In the genomic region with DNA sequence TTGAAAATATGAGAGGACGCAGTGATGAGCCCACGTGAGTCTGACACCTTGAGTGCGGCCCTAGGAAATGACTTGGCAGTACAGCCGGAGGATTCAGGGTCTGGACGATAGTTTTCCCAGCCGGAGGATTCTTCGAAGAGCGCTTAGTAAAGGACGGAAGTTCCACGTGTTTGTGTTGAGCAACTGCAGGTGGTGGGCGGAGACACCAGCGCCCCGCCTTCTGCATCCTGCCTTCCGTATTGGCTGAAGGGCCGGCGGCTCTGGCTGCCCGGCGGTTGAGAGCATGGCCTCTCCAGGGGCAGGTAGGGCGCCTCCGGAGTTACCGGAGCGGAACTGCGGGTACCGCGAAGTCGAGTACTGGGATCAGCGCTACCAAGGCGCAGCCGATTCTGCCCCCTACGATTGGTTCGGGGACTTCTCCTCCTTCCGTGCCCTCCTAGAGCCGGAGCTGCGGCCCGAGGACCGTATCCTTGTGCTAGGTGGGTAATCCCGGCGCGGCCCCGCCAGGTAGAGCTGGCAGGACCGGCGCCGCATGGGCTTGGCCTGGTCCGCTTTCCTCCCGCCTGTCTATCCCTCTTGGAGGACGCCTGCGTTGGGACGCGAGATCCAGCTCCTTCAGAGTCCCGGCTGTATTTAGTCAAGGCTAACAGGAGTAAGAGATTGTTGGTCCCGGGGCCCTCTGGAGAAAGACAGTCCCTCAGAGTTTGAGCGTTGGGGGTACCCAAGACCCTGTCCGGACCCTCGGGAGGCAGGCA, we compare ENCODE assay signal across 8 cellular contexts. TPM values are rescaled to one million over a fixed set of nuclear protein-coding genes. Genes with fewer than 3 reads are reported as not detected.
DNase-seq lines count a peak whose midpoint lies in the region; ATAC-seq and TF ChIP-seq lines count a peak whose summit lies in the region.

A gene (plus strand): TSS at position 261 of the 755 bp plus-strand sequence. CDS start 23 bp downstream, at position 284.

- H3K36me3 ChIP-seq in Caco-2 (ENCODE audit: control insufficient read depth, insufficient read depth, low read length) (no peaks in the 10 kb centered on the region; the same call in 1 of the 2 replicates), endocrine pancreas (ENCODE audit: control insufficient read depth, insufficient read depth, low read length) (no peaks in the 10 kb centered on the region), mesendoderm (ENCODE audit: control insufficient read depth, insufficient read depth, low read length) (peaks cover 2% of the 10 kb centered on the region)

- peak within 1 kb of the TSS; percentile 89 for H3K4me3 ChIP-seq in Caco-2 (ENCODE audit: low read depth, low read length)
- peak within 1 kb of the TSS; percentile 83 for H3K4me3 ChIP-seq in endocrine pancreas (ENCODE audit: control insufficient read depth, insufficient read depth, low read length)
- peak within 1 kb of the TSS; percentile 85 for H3K4me3 ChIP-seq in mesendoderm (ENCODE audit: low read length)

- TSS peak; percentile 51 for BruUV-seq in Caco-2 (replicated peaks; lab: Mats Ljungman, UMichigan)

- peaks cover 4% of the 10 kb centered on the region for H3K79me2 ChIP-seq in mesendoderm (ENCODE audit: control insufficient read depth, insufficient read depth, low read length)

- peak within 1 kb of the TSS; percentile 67 for H4K8ac ChIP-seq in mesendoderm (ENCODE audit: low read depth, low read length)

- peak within 1 kb of the TSS; percentile 89 for H3K4me3 Mint-ChIP-seq in Caco-2 (ENCODE audit: unreplicated experiment)

- H3K4me2 ChIP-seq in mesendoderm (ENCODE audit: low read length) = peak within 1 kb of the TSS; percentile 98

- H3K36me3 Mint-ChIP-seq in Caco-2 (ENCODE audit: insufficient read depth, unreplicated experiment) = peaks cover 22% of the 10 kb centered on the region

- H2AK5ac ChIP-seq in mesendoderm (ENCODE audit: low read length) = no peak within 1 kb of the TSS

- H2BK120ac ChIP-seq in mesendoderm (ENCODE audit: low read depth, low read length) = no peak within 1 kb of the TSS

- no peaks in the 10 kb centered on the region for H3K9me3 ChIP-seq in Caco-2
- no peaks in the 10 kb centered on the region for H3K9me3 ChIP-seq in endocrine pancreas (ENCODE audit: control insufficient read depth, low read length)

- peak; percentile 97 to 98 for DNase-seq in Caco-2
- peak; percentile 99 for DNase-seq in HT1080 (ENCODE audit: low read depth)
- DNase-seq in NOMO-1 (lab: John Stamatoyannopoulos, UW; ENCODE audit: unreplicated experiment in 2 of 2) = peak; percentile 99 to 100
- DNase-seq in activated CD8-positive, alpha-beta memory T cell treated with anti-CD3 and anti-CD28 coated beads for 48 hours (ENCODE audit: low read depth in 2 of 3, low spot score in 2 of 3) = peak in 2 of 3 experiments; percentile 84 to 94
- DNase-seq in mesendoderm = peak; percentile 100
- DNase-seq in stimulated activated CD8-positive, alpha-beta memory T cell treated with anti-CD3 and anti-CD28 coated beads, Interleukin-15, amount 100 ng/mL, for 1 hour (ENCODE audit: low read depth) = peak; percentile 87

- peak within 1 kb of the TSS; percentile 96 for H2BK5ac ChIP-seq in mesendoderm (ENCODE audit: low read length)

- TF ChIP-seq CTCF in Caco-2 (IDR thresholded peaks at IDR 0.05; ENCODE audit: insufficient read depth in 1 of 2, low read depth in 1 of 2, low read length in 1 of 2, severe bottlenecking in 1 of 2, unreplicated experiment in 1 of 2) = peak; percentile 38 to 60

- H3K79me1 ChIP-seq in mesendoderm (ENCODE audit: low read length) = peaks cover 2% of the 10 kb centered on the region

- ATAC-seq in GM21360 (IDR thresholded peaks at IDR 0.05; ENCODE audit: unreplicated experiment) = peak; percentile 74

- H4K5ac ChIP-seq in mesendoderm (ENCODE audit: low read length) = peak within 1 kb of the TSS; percentile 50

- H3K27me3 ChIP-seq in Caco-2 (replicated peaks; ENCODE audit: control insufficient read depth, insufficient read depth, low read length) = no peaks in the 10 kb centered on the region
- H3K27me3 ChIP-seq in endocrine pancreas (ENCODE audit: control insufficient read depth, insufficient read depth, low read length) = no peaks in the 10 kb centered on the region
- H3K27me3 ChIP-seq in mesendoderm (ENCODE audit: insufficient read depth, low read length, poor library complexity) = no peaks in the 10 kb centered on the region

- CTCF ChIA-PET in Caco-2 (lab: Charles Lee) = interaction anchor here (0.6 to 1.0 kb wide), 3 partner anchors 9 to 75 kb away, joined by 4 to 5 read pairs (median 4); no protein-coding TSS in a partner anchor

- WGBS in mesendoderm (ENCODE audit: extremely low coverage, insufficient coverage, low lambda C conversion rate) = no CpG with 5 or more reads among the region's 54 CpGs

- no peak within 1 kb of the TSS for H2BK15ac ChIP-seq in mesendoderm (replicated peaks; ENCODE audit: low read depth)

- H3K27me3 Mint-ChIP-seq in Caco-2 (ENCODE audit: insufficient read depth, unreplicated experiment) = no peaks in the 10 kb centered on the region

- peak within 1 kb of the TSS; percentile 38 for H3K4ac ChIP-seq in mesendoderm (ENCODE audit: low read depth, low read length)

- H3K18ac ChIP-seq in mesendoderm (ENCODE audit: low read length) = peak within 1 kb of the TSS; percentile 64

- intact Hi-C loops in Caco-2 (cut with micrococcal nuclease; ENCODE audit: unreplicated experiment) = loop anchor here (1.0 to 2.0 kb wide), 4 partner anchors 13 to 105 kb away; no protein-coding TSS in a partner anchor

- H3K9ac ChIP-seq in endocrine pancreas (ENCODE audit: control insufficient read depth, insufficient read depth, low read length) (peak within 1 kb of the TSS; percentile 95), mesendoderm (ENCODE audit: low read length) (peak within 1 kb of the TSS; percentile 94)

- H3K27ac Mint-ChIP-seq in Caco-2 (ENCODE audit: unreplicated experiment) = peak within 1 kb of the TSS; percentile 96

- H3K27ac ChIP-seq in mesendoderm (ENCODE audit: low read depth, low read length) = peak within 1 kb of the TSS; percentile 45

- H3K9me3 Mint-ChIP-seq in Caco-2 (ENCODE audit: unreplicated experiment) = no peaks in the 10 kb centered on the region

- peak within 1 kb of the TSS; percentile 59 for H3K23ac ChIP-seq in mesendoderm (ENCODE audit: low read length)

- no peaks in the 10 kb centered on the region for H3K4me1 Mint-ChIP-seq in Caco-2 (ENCODE audit: low read depth, unreplicated experiment)

- H3K56ac ChIP-seq in mesendoderm (ENCODE audit: low read length) = peak within 1 kb of the TSS; percentile 98

- POLR2A ChIA-PET in Caco-2 (lab: Charles Lee) = no interaction called here

- no peaks in the 10 kb centered on the region for H3K4me1 ChIP-seq in Caco-2
- no peaks in the 10 kb centered on the region for H3K4me1 ChIP-seq in endocrine pancreas (ENCODE audit: control insufficient read depth, insufficient read depth, low read length)
- H3K4me1 ChIP-seq in mesendoderm (ENCODE audit: control insufficient read depth, low read depth, low read length) = no peaks in the 10 kb centered on the region

RNA-seq across cellular contexts. Expression of the gene that starts here (rescaled TPM):
- total RNA-seq in Caco-2 (2022) = 12.1 and 13.1 TPM in 2 replicates
- 18.5 TPM in 2 replicates for total RNA-seq in HT1080 (2014; rRNA removed; shearing (Covaris generic))
- polyA plus RNA-seq in HT1080 (2015; cell fraction: cytosol; rRNA removed) = 6.5 and 9.4 TPM in 2 replicates
- polyA plus RNA-seq in HT1080 (2015; cell fraction: nucleus; rRNA removed) = 3.1 and 3.4 TPM in 2 replicates
- polyA plus RNA-seq in mesendoderm (2013, experiment 1 of 2) = 9.7 TPM
- 9.8 TPM for polyA plus RNA-seq in mesendoderm (2013, experiment 2 of 2)

Comparison
In these comparisons a context has a peak if more than half of its experiments do, and no peak if none do; other contexts are left out.
1. Peak in every context shown above with its lines: DNase-seq, ATAC-seq, H3K4me3 ChIP-seq and H3K27ac ChIP-seq.